29 cellular contexts compared by ENCODE assay signal in the genomic region with DNA sequence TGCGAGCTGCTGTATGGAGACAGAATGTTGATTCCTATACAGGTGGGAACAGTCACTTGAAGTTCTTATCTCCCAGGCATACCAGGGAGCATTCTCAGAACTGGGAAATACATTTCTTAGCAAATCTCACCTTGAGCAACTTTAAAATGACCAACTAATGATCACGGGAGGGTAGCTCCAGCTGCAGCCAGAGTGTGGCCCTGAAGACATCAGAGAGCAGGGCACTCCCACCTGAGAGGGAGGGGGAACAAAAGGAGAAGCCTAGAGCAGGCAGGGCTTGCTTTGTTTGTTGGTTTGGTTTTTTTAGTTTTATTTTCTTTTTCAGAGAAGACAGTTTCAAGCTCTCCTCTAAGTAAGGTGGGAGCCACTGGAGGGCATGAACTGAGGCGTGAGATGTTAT.
"Had no signal": no experiment of that assay in that cellular context is flagged by ENCODE, and none has a peak within 500 bp of the region (broad histone marks: within the 10 kb centered on the region; RNA-seq: fewer than 3 reads in every experiment).

No MANE protein-coding gene starts in this region.

- H3K79me2 ChIP-seq: parathyroid adenoma had no signal

- H3K9ac ChIP-seq: neural progenitor cell, parathyroid adenoma had no signal

- FAIRE-seq: endometrium, keratinocyte had no signal

- H3K36me3 Mint-ChIP-seq: immature natural killer cell, neural progenitor cell, type B pancreatic cell had no signal

- H3K4me3 ChIP-seq: colonic mucosa, esophagus squamous epithelium, heart right ventricle, lower lobe of right lung, neural progenitor cell, prostate gland, right atrium auricular region, smooth muscle cell, stomach, thyroid gland had no signal

- H3K4me1 Mint-ChIP-seq: immature natural killer cell, nephron had no signal

- H3K27ac ChIP-seq: colonic mucosa, esophagus squamous epithelium, heart right ventricle, lower lobe of right lung, neural progenitor cell, parathyroid adenoma, prostate gland, right atrium auricular region, stomach, thyroid gland had no signal

- H3K27ac Mint-ChIP-seq: dendritic cell treated with granulocyte-macrophage colony-stimulating factor and Interleukin-4, amounts not matched to agents 40 ng/mL and 50 ng/mL, for 4 days; immature natural killer cell; nephron; neural progenitor cell; type B pancreatic cell had no signal

- DNase-seq: colonic mucosa; effector memory CD4-positive, alpha-beta T cell; erythroblast; esophagus squamous epithelium; foreskin melanocyte; glutamatergic neuron; heart right ventricle; hypothalamus; immature natural killer cell; left ventricle myocardium superior; lower lobe of right lung; stimulated activated CD4-positive, alpha-beta T cell treated with anti-CD3 and anti-CD28 coated beads, Interleukin-12 subunit alpha, Interleukin-12 subunit beta, amount 100 ng/mL, for 4 hours; stimulated activated CD4-positive, alpha-beta T cell treated with anti-CD3 and anti-CD28 coated beads, Interleukin-1b, Interleukin-23, amount 100 ng/mL, for 48 hours; stimulated activated CD4-positive, alpha-beta T cell treated with anti-CD3 and anti-CD28 coated beads, Interleukin-4, amount 100 ng/mL, for 1 hour; stimulated activated CD8-positive, alpha-beta memory T cell treated with anti-CD3 and anti-CD28 coated beads, Interleukin-4, amount 100 ng/mL, for 48 hours; stimulated activated naive CD4-positive, alpha-beta T cell treated with Interleukin-2 at 50 U/mL for 16 hours; stomach; thyroid gland had no signal

- ATAC-seq: heart right ventricle, left ventricle myocardium superior, lower lobe of right lung, sciatic nerve had no signal

- H3K9me3 Mint-ChIP-seq: dendritic cell treated with granulocyte-macrophage colony-stimulating factor and Interleukin-4, amounts not matched to agents 40 ng/mL and 50 ng/mL, for 4 days; nephron; neural progenitor cell; type B pancreatic cell had no signal

- H3K4me3 Mint-ChIP-seq: dendritic cell treated with granulocyte-macrophage colony-stimulating factor and Interleukin-4, amounts not matched to agents 40 ng/mL and 50 ng/mL, for 4 days; immature natural killer cell; nephron; neural progenitor cell; type B pancreatic cell had no signal

- H3K36me3 ChIP-seq: colonic mucosa, esophagus squamous epithelium, heart right ventricle, lower lobe of right lung, neural progenitor cell, prostate gland, right atrium auricular region, stomach, thyroid gland had no signal

- H2AFZ ChIP-seq: neural progenitor cell had no signal

- H3K4me1 ChIP-seq: colonic mucosa, esophagus squamous epithelium, heart right ventricle, lower lobe of right lung, parathyroid adenoma, prostate gland, right atrium auricular region, stomach, thyroid gland had no signal

- H3K4me2 ChIP-seq: neural progenitor cell, smooth muscle cell had no signal

- H3K27me3 ChIP-seq: colonic mucosa, neural progenitor cell, right atrium auricular region, thyroid gland had no signal

- H3K9me3 ChIP-seq: colonic mucosa, esophagus squamous epithelium, heart right ventricle, lower lobe of right lung, prostate gland, right atrium auricular region, stomach, thyroid gland had no signal
